Comparison of ENCODE assay signal across 1 cellular context in the genomic region with DNA sequence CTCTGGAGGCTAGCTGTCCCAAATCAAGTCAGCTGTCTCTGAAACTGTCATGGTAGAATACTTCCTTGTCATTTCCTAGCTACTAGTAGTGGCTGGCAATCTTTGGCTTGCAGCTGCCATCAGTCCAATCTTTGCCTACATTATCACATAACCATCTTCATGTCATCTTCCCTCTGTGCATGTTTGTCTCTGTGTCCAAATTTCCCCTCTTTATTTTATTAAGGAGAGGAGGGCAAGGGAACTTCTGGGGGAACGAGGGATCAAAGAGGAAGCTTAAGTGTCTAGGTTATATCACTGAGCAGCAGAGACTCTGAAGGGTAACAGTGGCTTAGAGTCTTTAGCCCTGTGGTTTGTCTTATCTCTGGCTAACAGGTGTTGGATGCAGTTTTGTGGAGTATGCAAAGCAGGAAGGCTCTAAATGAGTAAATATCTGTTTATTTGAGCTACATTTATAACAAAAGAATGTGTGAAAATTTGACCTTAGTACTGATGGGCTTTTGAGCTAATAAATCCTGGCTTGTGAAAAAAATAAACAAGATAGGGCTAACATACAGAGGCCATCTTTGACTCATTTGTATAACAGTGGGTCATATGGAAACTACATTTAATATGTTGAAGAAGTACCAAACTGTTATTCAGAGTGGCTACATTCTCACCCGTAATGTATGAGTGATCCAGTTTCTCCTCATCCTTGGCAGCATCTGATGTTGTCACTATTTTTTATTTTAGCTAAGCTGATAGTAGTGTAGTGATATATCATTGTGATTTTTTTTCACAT.
TF ChIP-seq lines count a peak whose summit lies in the region.

No MANE protein-coding gene starts in this region.

TF ChIP-seq in SK-N-SH, 30 proteins besides CTCF, POLR2A, EP300 and RAD21 (continued from another document):
- TF ChIP-seq, protein P1, sequence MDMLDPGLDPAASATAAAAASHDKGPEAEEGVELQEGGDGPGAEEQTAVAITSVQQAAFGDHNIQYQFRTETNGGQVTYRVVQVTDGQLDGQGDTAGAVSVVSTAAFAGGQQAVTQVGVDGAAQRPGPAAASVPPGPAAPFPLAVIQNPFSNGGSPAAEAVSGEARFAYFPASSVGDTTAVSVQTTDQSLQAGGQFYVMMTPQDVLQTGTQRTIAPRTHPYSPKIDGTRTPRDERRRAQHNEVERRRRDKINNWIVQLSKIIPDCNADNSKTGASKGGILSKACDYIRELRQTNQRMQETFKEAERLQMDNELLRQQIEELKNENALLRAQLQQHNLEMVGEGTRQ (IDR thresholded peaks at IDR 0.05; ENCODE audit: borderline replicate concordance, low read depth, low read length), result no peak
- TF ChIP-seq TAF1 (IDR thresholded peaks at IDR 0.05; ENCODE audit: borderline replicate concordance, low read depth, low read length) (no peak), RCOR1 (IDR thresholded peaks at IDR 0.05; ENCODE audit: low read length) (no peak), FOXM1 (IDR thresholded peaks at IDR 0.05; ENCODE audit: low read depth) (no peak), NFIC (IDR thresholded peaks at IDR 0.05; ENCODE audit: borderline replicate concordance) (no peak), TEAD4 (IDR thresholded peaks at IDR 0.05; ENCODE audit: borderline replicate concordance, insufficient read depth) (no peak)
